ENCODE assay signal across 36 cellular contexts in genomic region chr10:120972259-120972658, GRCh38.
"Had no signal": no experiment of that assay in that cellular context is flagged by ENCODE, and none has a peak within 500 bp of the region (broad histone marks: within the 10 kb centered on the region; RNA-seq: fewer than 3 reads in every experiment).

No MANE protein-coding gene starts in this region.

- H3K36me3 ChIP-seq: adrenal gland, brain microvascular endothelial cell, breast epithelium had no signal

- H3K36me3 Mint-ChIP-seq: activated CD4-positive, alpha-beta memory T cell treated with anti-CD3 and anti-CD28 coated beads for 36 hours; activated naive CD8-positive, alpha-beta T cell treated with anti-CD3 and anti-CD28 coated beads for 36 hours had no signal

- H3K4me1 ChIP-seq: breast epithelium had no signal

- H3K9me3 ChIP-seq: adrenal gland, body of pancreas had no signal

- H3K27ac Mint-ChIP-seq: activated B cell treated with CpG ODN at 0.5 μM for 24 hours; activated CD4-positive, alpha-beta memory T cell treated with anti-CD3 and anti-CD28 coated beads for 36 hours; activated CD4-positive, alpha-beta T cell treated with anti-CD3 and anti-CD28 coated beads, Interleukin-2, amount 10 ng/mL, durations not matched to agents 24 days and 14 days; activated CD8-positive, alpha-beta T cell treated with anti-CD3 and anti-CD28 coated beads for 36 hours; activated naive CD4-positive, alpha-beta T cell treated with anti-CD3 and anti-CD28 coated beads for 36 hours; activated naive CD4-positive, alpha-beta T cell treated with anti-CD3 and anti-CD28 coated beads, Interleukin-2, amount 50 U/mL, for 72 hours; activated naive CD8-positive, alpha-beta T cell treated with anti-CD3 and anti-CD28 coated beads for 36 hours; activated T-cell treated with anti-CD3 and anti-CD28 coated beads, Interleukin-2, amount 50 U/mL, for 72 hours; activated T-helper 1 cell treated with anti-CD3 and anti-CD28 coated beads, Interleukin-12 subunit alpha, Interleukin-12 subunit beta, Interleukin-2, Interleukin-4 antibody, amounts not matched to agents 30 ng/mL and 10 ng/mL and 1 ng/mL, durations not matched to agents 14 hours and 24 hours and 36 hours; activated T-helper 17 cell treated with anti-CD3 and anti-CD28 coated beads, Interleukin-2, amount 50 U/mL, for 72 hours; T-helper 2 cell treated with Interferon-gamma antibody and Interleukin-4, amounts not matched to agents 5 μg/mL and 100 μg/mL, for 36 hours had no signal

- H3K4me1 Mint-ChIP-seq: activated B cell treated with CpG ODN at 0.5 μM for 24 hours; activated CD4-positive, alpha-beta T cell treated with anti-CD3 and anti-CD28 coated beads, Interleukin-2, amount 10 ng/mL, durations not matched to agents 24 days and 14 days; activated T-helper 17 cell treated with anti-CD3 and anti-CD28 coated beads, Interleukin-2, amount 50 U/mL, for 72 hours had no signal

- H3K27ac ChIP-seq: brain microvascular endothelial cell, breast epithelium, VCaP had no signal

- H3K4me3 ChIP-seq: adrenal gland, body of pancreas, breast epithelium had no signal

- H3K27me3 ChIP-seq: adrenal gland, body of pancreas, brain microvascular endothelial cell had no signal

- DNase-seq: activated B cell treated with CpG ODN at 0.5 μM for 24 hours; activated CD4-positive, alpha-beta memory T cell treated with anti-CD3 and anti-CD28 coated beads for 36 hours; activated CD4-positive, alpha-beta T cell treated with anti-CD3 and anti-CD28 coated beads for 4 hours; activated CD4-positive, alpha-beta T cell treated with anti-CD3 and anti-CD28 coated beads, Interleukin-2, amount 10 ng/mL, durations not matched to agents 24 days and 14 days; activated CD4-positive, alpha-beta T cell treated with anti-CD3 and anti-CD28 coated beads, Interleukin-2, amount 50 U/mL, for 1 hour; activated CD4-positive, alpha-beta T cell treated with anti-CD3 and anti-CD28 coated beads, Interleukin-2, amount 50 U/mL, for 4 hours; activated CD4-positive, CD25-positive, alpha-beta regulatory T cell treated with anti-CD3 and anti-CD28 coated beads, Interleukin-2, amount 50 U/mL, for 72 hours; activated CD8-positive, alpha-beta memory T cell treated with anti-CD3 and anti-CD28 coated beads, Interleukin-2, amount 50 U/mL, for 4 hours; activated CD8-positive, alpha-beta T cell treated with anti-CD3 and anti-CD28 coated beads for 36 hours; activated effector memory CD4-positive, alpha-beta T cell treated with anti-CD3 and anti-CD28 coated beads, Interleukin-2, amount 50 U/mL, for 16 hours; activated gamma-delta T cell treated with Interleukin-2 at 50 U/mL for 16 hours; activated naive CD4-positive, alpha-beta T cell; activated naive CD4-positive, alpha-beta T cell treated with anti-CD3 and anti-CD28 coated beads for 36 hours; activated naive CD4-positive, alpha-beta T cell treated with anti-CD3 and anti-CD28 coated beads, Interleukin-2, amount 50 U/mL, for 16 hours; activated naive CD8-positive, alpha-beta T cell treated with anti-CD3 and anti-CD28 coated beads for 36 hours; activated T-cell treated with anti-CD3 and anti-CD28 coated beads for 4 hours; activated T-cell treated with anti-CD3 and anti-CD28 coated beads, Interleukin-2, amount 50 U/mL, for 1 hour; activated T-cell treated with anti-CD3 and anti-CD28 coated beads, Interleukin-2, amount 50 U/mL, for 4 hours; activated T-cell treated with anti-CD3 and anti-CD28 coated beads, Interleukin-2, amount 50 U/mL, for 72 hours; adrenal gland; amniotic stem cell; aorta; body of pancreas; brain microvascular endothelial cell; central memory CD4-positive, alpha-beta T cell; T-helper 2 cell; T-helper 9 cell had no signal

- H3K9me3 Mint-ChIP-seq: activated CD4-positive, alpha-beta T cell treated with anti-CD3 and anti-CD28 coated beads, Interleukin-2, amount 10 ng/mL, durations not matched to agents 24 days and 14 days; activated T-cell treated with anti-CD3 and anti-CD28 coated beads, Interleukin-2, amount 50 U/mL, for 4 hours; activated T-helper 1 cell treated with anti-CD3 and anti-CD28 coated beads, Interleukin-12 subunit alpha, Interleukin-12 subunit beta, Interleukin-2, Interleukin-4 antibody, amounts not matched to agents 30 ng/mL and 10 ng/mL and 1 ng/mL, durations not matched to agents 14 hours and 24 hours and 36 hours; T-helper 2 cell treated with Interferon-gamma antibody and Interleukin-4, amounts not matched to agents 5 μg/mL and 100 μg/mL, for 36 hours had no signal

- FAIRE-seq: astrocyte, colon, TTC549 had no signal

- H3K4me3 Mint-ChIP-seq: activated B cell treated with CpG ODN at 0.5 μM for 24 hours; activated CD4-positive, alpha-beta memory T cell treated with anti-CD3 and anti-CD28 coated beads for 36 hours; activated CD4-positive, alpha-beta T cell treated with anti-CD3 and anti-CD28 coated beads, Interleukin-2, amount 10 ng/mL, durations not matched to agents 24 days and 14 days; activated CD8-positive, alpha-beta T cell treated with anti-CD3 and anti-CD28 coated beads for 36 hours; activated naive CD4-positive, alpha-beta T cell treated with anti-CD3 and anti-CD28 coated beads for 36 hours; activated naive CD8-positive, alpha-beta T cell treated with anti-CD3 and anti-CD28 coated beads for 36 hours; activated T-cell treated with anti-CD3 and anti-CD28 coated beads, Interleukin-2, amount 50 U/mL, for 4 hours; activated T-cell treated with anti-CD3 and anti-CD28 coated beads, Interleukin-2, amount 50 U/mL, for 72 hours; activated T-helper 1 cell treated with anti-CD3 and anti-CD28 coated beads, Interleukin-12 subunit alpha, Interleukin-12 subunit beta, Interleukin-2, Interleukin-4 antibody, amounts not matched to agents 30 ng/mL and 10 ng/mL and 1 ng/mL, durations not matched to agents 14 hours and 24 hours and 36 hours; activated T-helper 17 cell treated with anti-CD3 and anti-CD28 coated beads, Interleukin-2, amount 50 U/mL, for 72 hours; T-helper 2 cell treated with Interferon-gamma antibody and Interleukin-4, amounts not matched to agents 5 μg/mL and 100 μg/mL, for 36 hours had no signal
